7 cellular contexts compared by ENCODE assay signal in the genomic region with DNA sequence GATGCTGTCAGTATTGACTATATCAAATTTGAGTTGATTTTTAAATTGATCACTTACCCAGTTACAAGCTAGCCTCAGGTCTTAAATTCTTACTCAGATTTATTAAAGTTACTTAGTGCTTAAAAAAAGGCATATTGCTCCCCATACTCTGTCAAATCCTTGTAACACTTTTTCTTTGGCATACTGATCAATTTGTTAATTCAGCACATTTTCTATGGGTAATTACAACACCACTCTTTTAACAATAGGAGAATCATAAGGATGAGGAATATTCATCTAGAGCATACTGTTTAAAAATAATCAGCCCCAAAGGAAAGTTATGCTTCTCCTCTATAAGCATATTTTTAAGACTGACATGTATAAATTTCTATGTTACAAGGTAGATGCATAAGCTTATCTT.
"Had no signal": no experiment of that assay in that cellular context is flagged by ENCODE, and none has a peak within 500 bp of the region (broad histone marks: within the 10 kb centered on the region; RNA-seq: fewer than 3 reads in every experiment).

No MANE protein-coding gene starts in this region.

- DNase-seq: GDM1, GF-D8 had no signal

- ATAC-seq: GM12878 had no signal

- FAIRE-seq: GM12878, GM12891, GM12892, GM18507, GM19239 had no signal

- H3K4me3 ChIP-seq: GM12878 had no signal
